18 cellular contexts compared by ENCODE assay signal in the genomic region with DNA sequence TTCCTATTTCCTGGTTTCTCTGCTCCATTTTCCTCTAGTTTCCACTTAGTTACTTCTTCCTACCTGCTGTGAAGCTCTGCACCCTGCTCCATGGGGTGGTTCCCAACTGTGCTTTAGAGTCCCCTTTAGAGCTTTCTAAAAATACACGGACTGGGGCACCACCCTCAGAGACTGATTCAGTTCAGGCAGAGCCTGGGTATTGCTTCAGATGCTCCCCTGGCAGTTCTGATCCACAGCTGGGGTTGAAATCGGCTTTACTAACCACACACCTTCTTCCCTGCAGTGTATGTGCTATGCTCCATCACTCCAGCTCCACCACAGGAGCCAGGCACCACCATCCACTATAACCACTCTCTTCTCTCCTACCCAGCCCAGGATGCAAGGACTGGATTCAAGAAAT. TPM values are rescaled to one million over a fixed set of nuclear protein-coding genes. Genes with fewer than 3 reads are reported as not detected.
DNase-seq lines count a peak whose midpoint lies in the region; ATAC-seq and TF ChIP-seq lines count a peak whose summit lies in the region.
"Had no signal": no experiment of that assay in that cellular context is flagged by ENCODE, and none has a peak within 500 bp of the region (broad histone marks: within the 10 kb centered on the region; RNA-seq: fewer than 3 reads in every experiment).

No MANE protein-coding gene starts in this region.

- H3K9ac ChIP-seq in DND-41 (ENCODE audit: low read depth, low read length) (no peak overlapping the region), endodermal cell (ENCODE audit: extremely low read depth, low read length, poor library complexity, severe bottlenecking) (no peak overlapping the region)

- no peak overlapping the region for H3K27ac ChIP-seq in DND-41 (ENCODE audit: low read length)
- H3K27ac ChIP-seq in endodermal cell (ENCODE audit: low read depth, low read length) = no peak overlapping the region
- H3K27ac ChIP-seq: esophagus squamous epithelium, pancreas had no signal

- TF ChIP-seq CTCF in CD14-positive monocyte (IDR thresholded peaks at IDR 0.05) (no peak), DND-41 (IDR thresholded peaks at IDR 0.05; ENCODE audit: borderline replicate concordance, extremely low read depth, low read length, poor library complexity, severe bottlenecking) (no peak), endodermal cell (conservative IDR thresholded peaks at IDR 0.05) (no peak), progenitor cell of endocrine pancreas (IDR thresholded peaks at IDR 0.05; ENCODE audit: unreplicated experiment) (no peak)

- ATAC-seq in DND-41 (ENCODE audit: insufficient read depth, low read depth) = peak; percentile 17; the same call in 1 of the 3 replicates
- ATAC-seq: activated T-cell treated with anti-CD3 and anti-CD28 coated beads, Interleukin-2, amount 50 U/mL, for 72 hours; pancreas had no signal

- H3K27ac Mint-ChIP-seq in CD14-positive monocyte (peak overlapping the region in 6 of 7 donors; percentile 43 to 74 (median 64)), endodermal cell (peak overlapping the region; percentile 8), progenitor cell of endocrine pancreas (peak overlapping the region; percentile 88)
- H3K27ac Mint-ChIP-seq: activated T-cell treated with anti-CD3 and anti-CD28 coated beads, Interleukin-2, amount 50 U/mL, for 72 hours had no signal

- peaks cover 65% of the 10 kb centered on the region for H3K36me3 ChIP-seq in DND-41 (ENCODE audit: insufficient read depth, low read length)
- H3K36me3 ChIP-seq in endodermal cell (ENCODE audit: control insufficient read depth, insufficient read depth, low read length) = peaks cover 59% of the 10 kb centered on the region
- H3K36me3 ChIP-seq: pancreas had no signal

- H3K36me3 Mint-ChIP-seq in CD14-positive monocyte (peaks cover 33 to 58% of the 10 kb centered on the region in 2 donors), endodermal cell (ENCODE audit: low read depth) (peaks cover 42% of the 10 kb centered on the region), progenitor cell of endocrine pancreas (ENCODE audit: insufficient read depth) (peaks cover 2% of the 10 kb centered on the region)

- DNase-seq in CD14-positive monocyte (ENCODE audit: low spot score) = no peak
- DNase-seq in DND-41 = no peak
- DNase-seq in endodermal cell = no peak
- no peak for DNase-seq in progenitor cell of endocrine pancreas (ENCODE audit: low spot score, unreplicated experiment)
- no peak for DNase-seq in T-helper 1 cell
- no peak for DNase-seq in NCI-H748 (lab: John Stamatoyannopoulos, UW; ENCODE audit: unreplicated experiment)
- no peak for DNase-seq in HPDE6-E6E7 (ENCODE audit: extremely low spot score)
- DNase-seq: activated CD4-positive, alpha-beta T cell treated with anti-CD3 and anti-CD28 coated beads for 48 hours; activated T-cell treated with anti-CD3 and anti-CD28 coated beads, Interleukin-2, amount 50 U/mL, for 72 hours; BE2C; DMS79 treated with DMSO at 0.1 percent for 48 hours; esophagus squamous epithelium; heart right ventricle; NCI-H1436; NCI-H345; SHP77; T-helper 9 cell had no signal

- H3K9me3 ChIP-seq in DND-41 (ENCODE audit: insufficient read depth, low read length, severe bottlenecking) (no peaks in the 10 kb centered on the region), endodermal cell (ENCODE audit: control insufficient read depth, low read length) (no peaks in the 10 kb centered on the region)
- H3K9me3 ChIP-seq: BE2C, esophagus squamous epithelium, heart right ventricle, pancreas had no signal

- H3K4me2 ChIP-seq in DND-41 (ENCODE audit: insufficient read depth, low read length) = no peak overlapping the region

- peaks cover 99% of the 10 kb centered on the region for H4K20me1 ChIP-seq in DND-41 (ENCODE audit: insufficient read depth, low read length)

- H3K9me3 Mint-ChIP-seq in CD14-positive monocyte = no peaks in the 10 kb centered on the region
- no peaks in the 10 kb centered on the region for H3K9me3 Mint-ChIP-seq in endodermal cell
- H3K9me3 Mint-ChIP-seq in progenitor cell of endocrine pancreas (ENCODE audit: low read depth) = no peaks in the 10 kb centered on the region
- H3K9me3 Mint-ChIP-seq: activated T-cell treated with anti-CD3 and anti-CD28 coated beads, Interleukin-2, amount 50 U/mL, for 72 hours had no signal

- peaks cover 0 to 2% (median 1%) of the 10 kb centered on the region in 3 donors for H3K27me3 Mint-ChIP-seq in CD14-positive monocyte (ENCODE audit: low read depth in 3 of 3)
- H3K27me3 Mint-ChIP-seq in endodermal cell (ENCODE audit: insufficient read depth) = no peaks in the 10 kb centered on the region
- H3K27me3 Mint-ChIP-seq in progenitor cell of endocrine pancreas = no peaks in the 10 kb centered on the region

- H3K4me3 ChIP-seq in DND-41 (ENCODE audit: low read depth in 1 of 2, low read length in 2 of 2) = no peak overlapping the region
- no peak overlapping the region for H3K4me3 ChIP-seq in endodermal cell (ENCODE audit: low read length)
- H3K4me3 ChIP-seq: esophagus squamous epithelium, heart right ventricle, pancreas had no signal

- 0 out of 2 replicates have a peak, but pooled peaks cover 3% of the 10 kb centered on the region for H3K4me1 ChIP-seq in DND-41 (ENCODE audit: insufficient read depth, low read length)
- peaks cover 4% of the 10 kb centered on the region for H3K4me1 ChIP-seq in endodermal cell (ENCODE audit: control insufficient read depth, insufficient read depth, low read length)

- 39 to 47% methylated on average over 2 of the region's 2 CpGs for WGBS in endodermal cell (ENCODE audit: insufficient coverage in 1 of 2, insufficient read length in 1 of 2), 2 experiments

- intact Hi-C loops in CD14-positive monocyte (cut with micrococcal nuclease) = no loop called here

- H2AFZ ChIP-seq in DND-41 (ENCODE audit: low read depth, low read length) = no peak overlapping the region

- H3K27me3 ChIP-seq in DND-41 (ENCODE audit: insufficient read depth, low read length, poor library complexity) (no peaks in the 10 kb centered on the region), endodermal cell (ENCODE audit: control insufficient read depth, insufficient read depth, low read length, poor library complexity, severe bottlenecking) (no peaks in the 10 kb centered on the region)
- H3K27me3 ChIP-seq: BE2C, esophagus squamous epithelium, heart right ventricle, pancreas had no signal

- H3K4me1 Mint-ChIP-seq in CD14-positive monocyte (peaks cover 83% of the 10 kb centered on the region), endodermal cell (peaks cover 55% of the 10 kb centered on the region), progenitor cell of endocrine pancreas (ENCODE audit: low read depth) (peaks cover 50% of the 10 kb centered on the region)

- H3K4me3 Mint-ChIP-seq in CD14-positive monocyte (no peak overlapping the region), endodermal cell (no peak overlapping the region), progenitor cell of endocrine pancreas (ENCODE audit: low read depth) (no peak overlapping the region)
- H3K4me3 Mint-ChIP-seq: activated T-cell treated with anti-CD3 and anti-CD28 coated beads, Interleukin-2, amount 50 U/mL, for 72 hours had no signal

- H3K79me2 ChIP-seq in DND-41 (ENCODE audit: insufficient read depth, low read length) = peaks cover 100% of the 10 kb centered on the region

RNA-seq across cellular contexts. Expression of a gene that starts 12.6 kb away (rescaled TPM):
- 10 to 100 TPM; 86.8 to 98.8 TPM for polyA plus RNA-seq in CD14-positive monocyte
- total RNA-seq in endodermal cell (100 to 1,000 TPM; 346 to 385 TPM), progenitor cell of endocrine pancreas (263 and 279 TPM in 2 replicates)
- 302 TPM for polyA plus RNA-seq in endodermal cell (2013, experiment 1 of 2)
- 289 TPM for polyA plus RNA-seq in endodermal cell (2013, experiment 2 of 2)

Comparison
In these comparisons a context has a peak if more than half of its experiments do, and no peak if none do; other contexts are left out.
1. H3K27ac Mint-ChIP-seq: peak in every context shown above with its lines; median percentile 88 in progenitor cell of endocrine pancreas; 64 in CD14-positive monocyte; 8 in endodermal cell.